ENCODE assay signal across 23 cellular contexts in genomic region chr11:112697371-112697770, GRCh38.
DNase-seq lines count a peak whose midpoint lies in the region; ATAC-seq and TF ChIP-seq lines count a peak whose summit lies in the region.
"Had no signal": no experiment of that assay in that cellular context is flagged by ENCODE, and none has a peak within 500 bp of the region (broad histone marks: within the 10 kb centered on the region; RNA-seq: fewer than 3 reads in every experiment).

No MANE protein-coding gene starts in this region.

- CTCF ChIA-PET in activated naive CD4-positive, alpha-beta T cell treated with anti-CD3 and anti-CD28 coated beads for 36 hours (lab: Charles Lee) = no interaction called here

- DNase-seq in C1 segment of cervical spinal cord (lab: John Stamatoyannopoulos, UW) (peak in 13 of 14 donors; percentile 20 to 87 (median 74)), body of pancreas (no peak), head of caudate nucleus (peak; percentile 62 to 94 (median 85)), nucleus accumbens (lab: John Stamatoyannopoulos, UW) (peak in 55 of 56 donors; percentile 16 to 90 (median 78)), SHP77 treated with DMSO at 0.1 percent for 48 hours (lab: John Stamatoyannopoulos, UW) (no peak), NCI-H1436 treated with DMSO at 0.1 percent for 48 hours (lab: John Stamatoyannopoulos, UW) (no peak)
- DNase-seq in activated naive CD4-positive, alpha-beta T cell treated with anti-CD3 and anti-CD28 coated beads for 36 hours = no peak
- DNase-seq: activated CD4-positive, alpha-beta T cell treated with anti-CD3 and anti-CD28 coated beads, Interleukin-2, amount 50 U/mL, for 4 hours; activated T-cell treated with anti-CD3 and anti-CD28 coated beads for 4 hours; cortex of kidney; foreskin melanocyte; GOT3; NCI-H1105; pancreas; SIG-M5; stimulated activated CD4-positive, alpha-beta T cell treated with anti-CD3 and anti-CD28 coated beads, Interleukin-2, amount 100 ng/mL, for 24 hours had no signal

- no peak for TF ChIP-seq CTCF in body of pancreas (IDR thresholded peaks at IDR 0.05)

- H3K27ac Mint-ChIP-seq in activated naive CD4-positive, alpha-beta T cell treated with anti-CD3 and anti-CD28 coated beads for 36 hours = no peak overlapping the region
- H3K27ac Mint-ChIP-seq: stimulated activated naive CD8-positive, alpha-beta T cell treated with anti-CD3 and anti-CD28 coated beads, Interleukin-15, Interleukin-2, amounts not matched to agents 100 ng/mL and 50 ng/mL, for 24 hours; T-helper 1 cell treated with Interleukin-12 subunit alpha and Interleukin-12 subunit beta and Interleukin-4 antibody, amounts not matched to agents 30 μg/mL and 1 μg/mL, for 36 hours had no signal

- no peak for TF ChIP-seq POLR2A in body of pancreas (IDR thresholded peaks at IDR 0.05)

- intact Hi-C loops in body of pancreas (cut with DNase I) (no loop called here), head of caudate nucleus (cut with DNase I) (no loop called here)
- intact Hi-C loops in activated naive CD4-positive, alpha-beta T cell treated with anti-CD3 and anti-CD28 coated beads for 36 hours (cut with micrococcal nuclease) = no loop called here

- no peaks in the 10 kb centered on the region for H3K9me3 Mint-ChIP-seq in activated naive CD4-positive, alpha-beta T cell treated with anti-CD3 and anti-CD28 coated beads for 36 hours
- H3K9me3 Mint-ChIP-seq: stimulated activated naive CD8-positive, alpha-beta T cell treated with anti-CD3 and anti-CD28 coated beads, Interleukin-15, Interleukin-2, amounts not matched to agents 100 ng/mL and 50 ng/mL, for 24 hours; T-helper 1 cell treated with Interleukin-12 subunit alpha and Interleukin-12 subunit beta and Interleukin-4 antibody, amounts not matched to agents 30 μg/mL and 1 μg/mL, for 36 hours had no signal

- no peaks in the 10 kb centered on the region for H3K36me3 Mint-ChIP-seq in activated naive CD4-positive, alpha-beta T cell treated with anti-CD3 and anti-CD28 coated beads for 36 hours (ENCODE audit: low read depth)

- peak overlapping the region in 1 of 4 donors; percentile 7 for H3K27ac ChIP-seq in body of pancreas
- H3K27ac ChIP-seq: A549, BLaER1, KMS-11, pancreas, VCaP had no signal

- ATAC-seq in body of pancreas (peak; percentile 45), GM19328 (IDR thresholded peaks at IDR 0.05; ENCODE audit: unreplicated experiment) (no peak)

- H3K4me1 ChIP-seq in body of pancreas = no peaks in the 10 kb centered on the region
- H3K4me1 ChIP-seq: A549, pancreas had no signal

- peaks cover 13% of the 10 kb centered on the region for H3K27me3 Mint-ChIP-seq in activated naive CD4-positive, alpha-beta T cell treated with anti-CD3 and anti-CD28 coated beads for 36 hours (ENCODE audit: low read depth)

- no peaks in the 10 kb centered on the region for H3K9me3 ChIP-seq in body of pancreas
- H3K9me3 ChIP-seq: A549, BLaER1, pancreas had no signal

- no peak overlapping the region for H3K4me3 Mint-ChIP-seq in activated naive CD4-positive, alpha-beta T cell treated with anti-CD3 and anti-CD28 coated beads for 36 hours
- H3K4me3 Mint-ChIP-seq: stimulated activated naive CD8-positive, alpha-beta T cell treated with anti-CD3 and anti-CD28 coated beads, Interleukin-15, Interleukin-2, amounts not matched to agents 100 ng/mL and 50 ng/mL, for 24 hours; T-helper 1 cell treated with Interleukin-12 subunit alpha and Interleukin-12 subunit beta and Interleukin-4 antibody, amounts not matched to agents 30 μg/mL and 1 μg/mL, for 36 hours had no signal

- H3K27me3 ChIP-seq in body of pancreas = no peaks in the 10 kb centered on the region
- H3K27me3 ChIP-seq: BLaER1, pancreas had no signal

- H3K4me1 Mint-ChIP-seq in activated naive CD4-positive, alpha-beta T cell treated with anti-CD3 and anti-CD28 coated beads for 36 hours (ENCODE audit: low read depth) = no peaks in the 10 kb centered on the region

- WGBS in body of pancreas, 2 donors = 15 to 16% methylated on average over 8 of the region's 8 CpGs

- H3K36me3 ChIP-seq in body of pancreas (replicated peaks in 1 of 2; ENCODE audit: insufficient read depth in 1 of 2, low read depth in 2 of 2) = no peaks in the 10 kb centered on the region
- H3K36me3 ChIP-seq: BLaER1, pancreas had no signal

- no peak overlapping the region for H3K4me3 ChIP-seq in body of pancreas
- H3K4me3 ChIP-seq: A549, BLaER1, pancreas had no signal

Comparison
In these comparisons a context has a peak if more than half of its experiments do, and no peak if none do; other contexts are left out.
1. DNase-seq: peak in C1 segment of cervical spinal cord (13 of 14), head of caudate nucleus (42 of 42) and nucleus accumbens (55 of 56); none in body of pancreas (0 of 4), SHP77 treated with DMSO at 0.1 percent for 48 hours (single experiment), NCI-H1436 treated with DMSO at 0.1 percent for 48 hours (single experiment) and activated naive CD4-positive, alpha-beta T cell treated with anti-CD3 and anti-CD28 coated beads for 36 hours (single experiment).